ENCODE assay signal across 8 cellular contexts in genomic region chr12:124565071-124565491, GRCh38. TPM values are rescaled to one million over a fixed set of nuclear protein-coding genes. Genes with fewer than 3 reads are reported as not detected.
DNase-seq lines count a peak whose midpoint lies in the region; ATAC-seq, FAIRE-seq and TF ChIP-seq lines count a peak whose summit lies in the region.

No MANE protein-coding gene starts in this region.

- H2AK5ac ChIP-seq in mesendoderm (ENCODE audit: low read length) = no peak overlapping the region

- intact Hi-C loops in A673 (cut with micrococcal nuclease; ENCODE audit: unreplicated experiment) (loop anchor here (5.0 kb wide), 4 partner anchors 38 to 192 kb away; no protein-coding TSS in a partner anchor), GM12878 (cut with micrococcal nuclease; ENCODE audit: unreplicated experiment) (loop anchor here (5.0 to 10.0 kb wide), 3 partner anchors 83 to 350 kb away; partner anchors contain the start of gene UBC)

- H3K9me3 ChIP-seq in A673 (ENCODE audit: low read depth, low read length, poor library complexity, severe bottlenecking) = no peaks in the 10 kb centered on the region
- no peaks in the 10 kb centered on the region for H3K9me3 ChIP-seq in HAP-1
- H3K9me3 ChIP-seq in GM12878 (replicated peaks; ENCODE audit: control insufficient read depth, insufficient read depth, low read length) = no peaks in the 10 kb centered on the region

- H3K4me1 ChIP-seq in A673 (ENCODE audit: insufficient read depth, low read length, poor library complexity, severe bottlenecking) (peaks cover 61% of the 10 kb centered on the region), HAP-1 (peaks cover 37% of the 10 kb centered on the region), GM12878 (ENCODE audit: control insufficient read depth, insufficient read depth, low read length) (peaks cover 37% of the 10 kb centered on the region), mesendoderm (ENCODE audit: control insufficient read depth, low read depth, low read length) (peaks cover 11% of the 10 kb centered on the region)

- H3K56ac ChIP-seq in mesendoderm (ENCODE audit: low read length) = peak overlapping the region; percentile 1

- no peak for TF ChIP-seq EP300 in GM12878 (IDR thresholded peaks at IDR 0.05; ENCODE audit: borderline replicate concordance in 1 of 2, control insufficient read depth in 1 of 2, low read depth in 2 of 2, low read length in 2 of 2)

- H3K4ac ChIP-seq in mesendoderm (ENCODE audit: low read depth, low read length) = no peak overlapping the region

- ATAC-seq in GM12878 = peak; percentile 40
- ATAC-seq in GM21825 (IDR thresholded peaks at IDR 0.05; ENCODE audit: unreplicated experiment) = no peak
- no peak for ATAC-seq in GM19395 (IDR thresholded peaks at IDR 0.05; ENCODE audit: unreplicated experiment)
- ATAC-seq in GM18858 (IDR thresholded peaks at IDR 0.05; ENCODE audit: unreplicated experiment) = no peak
- no peak for ATAC-seq in GM19023 (IDR thresholded peaks at IDR 0.05; ENCODE audit: unreplicated experiment)

- no peak for FAIRE-seq in GM12878 (lab: Jason Lieb, UNC)

- no peak overlapping the region for H3K23ac ChIP-seq in mesendoderm (ENCODE audit: low read length)

- H3K9ac ChIP-seq in GM12878 (ENCODE audit: control insufficient read depth, insufficient read depth, low read length) (peak overlapping the region; percentile 47), mesendoderm (ENCODE audit: low read length) (peak overlapping the region; percentile 2)

- peak overlapping the region; percentile 37 for H3K27ac ChIP-seq in A673 (ENCODE audit: low read depth, low read length, poor library complexity, severe bottlenecking)
- peak overlapping the region; percentile 50 for H3K27ac ChIP-seq in GM12878 (ENCODE audit: control insufficient read depth, insufficient read depth)
- peak overlapping the region; percentile 46 for H3K27ac ChIP-seq in mesendoderm (ENCODE audit: low read depth, low read length)

- H2BK15ac ChIP-seq in mesendoderm (replicated peaks; ENCODE audit: low read depth) = no peak overlapping the region

- H2BK120ac ChIP-seq in mesendoderm (ENCODE audit: low read depth, low read length) = no peak overlapping the region

- peak overlapping the region; percentile 45 for H3K18ac ChIP-seq in mesendoderm (ENCODE audit: low read length)

- TF ChIP-seq CTCF in A673 (conservative IDR thresholded peaks at IDR 0.05; ENCODE audit: low read depth, low read length) (no peak), GM12878 (IDR thresholded peaks at IDR 0.05 in 2 of 3, conservative IDR thresholded peaks at IDR 0.05 in 1 of 3; ENCODE audit: control insufficient read depth in 2 of 3, extremely low read depth in 1 of 3, insufficient read depth in 1 of 3, low read depth in 3 of 3, low read length in 3 of 3) (no peak)

- SMC1A ChIA-PET in GM12878 (lab: Charles Lee; ENCODE audit: uncharacterized antibody, unreplicated experiment) = interaction anchor here (1.7 to 7.0 kb wide), 4 partner anchors 12 to 71 kb away, joined by 5 to 48 read pairs (median 13); no protein-coding TSS in a partner anchor

- peaks cover 6% of the 10 kb centered on the region for H3K79me1 ChIP-seq in mesendoderm (ENCODE audit: low read length)

- RAD21 ChIA-PET in GM12878 (lab: Charles Lee; ENCODE audit: unreplicated experiment) = interaction anchor here (1.0 to 6.0 kb wide), 5 partner anchors 13 to 209 kb away, joined by 3 to 37 read pairs (median 4); no protein-coding TSS in a partner anchor

- H4K20me1 ChIP-seq in GM12878 (ENCODE audit: control insufficient read depth, insufficient read depth) = no peaks in the 10 kb centered on the region

- no peak overlapping the region for H4K5ac ChIP-seq in mesendoderm (ENCODE audit: low read length)

- no peak for TF ChIP-seq POLR2A in GM12878 (IDR thresholded peaks at IDR 0.05; ENCODE audit: low read depth, low read length)

- in situ Hi-C loops in HAP-1 (cut with MboI; ENCODE audit: low sequenced_read_pairs) (no loop called here), GM12878 (cut with MboI) (no loop called here)

- no peaks in the 10 kb centered on the region for H3K27me3 ChIP-seq in A673 (replicated peaks; ENCODE audit: insufficient read depth, low read depth, low read length, poor library complexity)
- no peaks in the 10 kb centered on the region for H3K27me3 ChIP-seq in HAP-1 (ENCODE audit: low read depth)
- no peaks in the 10 kb centered on the region for H3K27me3 ChIP-seq in GM12878 (replicated peaks in 1 of 2; ENCODE audit: control insufficient read depth in 2 of 2, insufficient read depth in 2 of 2, low read length in 1 of 2)
- H3K27me3 ChIP-seq in mesendoderm (ENCODE audit: insufficient read depth, low read length, poor library complexity) = no peaks in the 10 kb centered on the region

- TF ChIP-seq RAD21 in GM12878 (IDR thresholded peaks at IDR 0.05; ENCODE audit: insufficient read depth, low read depth, low read length) = no peak

- no peak overlapping the region for H2AFZ ChIP-seq in GM12878 (ENCODE audit: control insufficient read depth, low read depth, low read length)

- WGBS in GM12878 (ENCODE audit: insufficient coverage, insufficient replicate concordance, low lambda C conversion rate, missing lambda C conversion rate) = 1% methylated on average over 17 of the region's 18 CpGs
- WGBS in mesendoderm (ENCODE audit: extremely low coverage, insufficient coverage, low lambda C conversion rate) = no CpG with 5 or more reads among the region's 18 CpGs

- POLR2A ChIA-PET in A673 (lab: Charles Lee; ENCODE audit: low non-redundant PET) (no interaction called here), GM12878 (lab: Charles Lee) (interaction anchor here (1.1 to 4.6 kb wide), 3 partner anchors 13 to 209 kb away, joined by 3 to 31 read pairs (median 4); no protein-coding TSS in a partner anchor)

- H3K4me3 ChIP-seq in A673 (ENCODE audit: low read depth, low read length, poor library complexity, severe bottlenecking) = peak overlapping the region; percentile 92
- peak overlapping the region; percentile 91 for H3K4me3 ChIP-seq in HAP-1
- H3K4me3 ChIP-seq in GM12878 = peak overlapping the region; percentile 82
- H3K4me3 ChIP-seq in mesendoderm (ENCODE audit: low read length) = no peak overlapping the region

- H2BK5ac ChIP-seq in mesendoderm (ENCODE audit: low read length) = no peak overlapping the region

- CTCF ChIA-PET in A673 (lab: Charles Lee) (no interaction called here), GM12878 (lab: Yijun Ruan, JAX) (interaction anchor here (1.4 to 1.5 kb wide), 3 partner anchors 12 to 112 kb away, joined by 3 to 4 read pairs (median 3); no protein-coding TSS in a partner anchor)

- H3K79me2 ChIP-seq in GM12878 (ENCODE audit: control insufficient read depth, insufficient read depth, low read length) (peaks cover 72% of the 10 kb centered on the region), mesendoderm (ENCODE audit: control insufficient read depth, insufficient read depth, low read length) (peaks cover 62% of the 10 kb centered on the region)

- DNase-seq in A673 (ENCODE audit: low spot score) (peak; percentile 57), HAP-1 (ENCODE audit: low spot score in 2 of 2) (no peak), GM12878 (ENCODE audit: low read depth, low spot score) (no peak), mesendoderm (peak; percentile 52)

- H3K4me2 ChIP-seq in GM12878 (ENCODE audit: control insufficient read depth, insufficient read depth) = peak overlapping the region; percentile 82
- peak overlapping the region; percentile 2 for H3K4me2 ChIP-seq in mesendoderm (ENCODE audit: low read length)

- BruUV-seq in A673 (replicated peaks; lab: Mats Ljungman, UMichigan) (no TSS peak), GM12878 (replicated peaks; lab: Mats Ljungman, UMichigan) (no TSS peak)

- no peak overlapping the region for H4K8ac ChIP-seq in mesendoderm (ENCODE audit: low read depth, low read length)

- H3K36me3 ChIP-seq in A673 (ENCODE audit: insufficient read depth, low read length, poor library complexity, severe bottlenecking) (no peaks in the 10 kb centered on the region), HAP-1 (replicated peaks) (no peaks in the 10 kb centered on the region), GM12878 (ENCODE audit: control insufficient read depth in 2 of 2, insufficient read depth in 2 of 2, low read length in 1 of 2) (no peaks in the 10 kb centered on the region; a peak in 2 of 4 replicates), mesendoderm (ENCODE audit: control insufficient read depth, insufficient read depth, low read length) (no peaks in the 10 kb centered on the region)

RNA-seq across cellular contexts. Expression of gene NCOR2, which starts 2.3 kb away (rescaled TPM):
- total RNA-seq in A673 (2021) = 227 and 276 TPM in 2 replicates
- 166 and 195 TPM in 2 replicates for total RNA-seq in GM12878 (2013; cell fraction: nucleolus; rRNA removed)
- total RNA-seq in GM12878 (2014; rRNA removed) = 12.8 and 18.6 TPM in 2 replicates
- total RNA-seq in GM12878 (2014; rRNA removed; fragmentation: Illumina TruSeq; extraction: Trizol) = 7.2 and 8.6 TPM in 2 replicates
- 164 and 179 TPM in 2 replicates for total RNA-seq in GM12878 (2021)
- 25.4 TPM for polyA plus RNA-seq in GM12878 (2011; ENCODE audit: low read depth)
- polyA plus RNA-seq in GM12878 (2011; rRNA removed) = 2.6 and 4.2 TPM in 2 replicates
- 6.2 and 8.2 TPM in 2 replicates for polyA plus RNA-seq in GM12878 (2011; cell fraction: cytosol; rRNA removed)
- 44.5 and 72.5 TPM in 2 replicates for polyA plus RNA-seq in GM12878 (2011; cell fraction: nucleus; rRNA removed)
- 79.0 and 103 TPM in 2 replicates for polyA plus RNA-seq in GM12878 (2012)
- polyA plus RNA-seq in GM12878 (2014; fragmentation: Illumina TruSeq; extraction: Trizol) = 10.2 and 17.4 TPM in 2 replicates
- polyA plus RNA-seq in GM12878 (2014; fragmentation: Nextera tagmentation; extraction: Ambion mirVana) = under 1 TPM; 0.43 to 0.60 TPM
- polyA plus RNA-seq in GM12878 (2014; rRNA removed) = 41.1 and 63.1 TPM in 2 replicates
- 10 to 100 TPM; 12.7 to 17.1 TPM for polyA plus RNA-seq in GM12878 (2016; fragmentation: Nextera tagmentation; extraction: Ambion mirVana)
- polyA minus RNA-seq in GM12878 (2011; rRNA and poly(A)+ RNA removed) = 33.4 and 33.8 TPM in 2 replicates
- 26.9 and 42.9 TPM in 2 replicates for polyA minus RNA-seq in GM12878 (2011; cell fraction: cytosol; rRNA and poly(A)+ RNA removed)
- 23.1 and 47.3 TPM in 2 replicates for polyA minus RNA-seq in GM12878 (2011; cell fraction: nucleus; rRNA and poly(A)+ RNA removed)
- polyA plus RNA-seq in mesendoderm (2013, experiment 1 of 2) = 129 TPM
- polyA plus RNA-seq in mesendoderm (2013, experiment 2 of 2) = 129 TPM

Comparison
In these comparisons a context has a peak if more than half of its experiments do, and no peak if none do; other contexts are left out.
1. DNase-seq: peak in A673 (single experiment) and mesendoderm (single experiment); none in HAP-1 (0 of 2) and GM12878 (single experiment).
2. Peak in every context shown above with its lines, with median percentiles within 50 percentile points of each other: H3K27ac ChIP-seq.